13 cellular contexts compared by ENCODE assay signal in genomic region chr11:94928146-94928995, GRCh38. TPM values are rescaled to one million over a fixed set of nuclear protein-coding genes. Genes with fewer than 3 reads are reported as not detected.
DNase-seq lines count a peak whose midpoint lies in the region; ATAC-seq and TF ChIP-seq lines count a peak whose summit lies in the region.
"Had no signal": no experiment of that assay in that cellular context is flagged by ENCODE, and none has a peak within 500 bp of the region (broad histone marks: within the 10 kb centered on the region; RNA-seq: fewer than 3 reads in every experiment).

No MANE protein-coding gene starts in this region.

- TF ChIP-seq POLR2A in tibial nerve (IDR thresholded peaks at IDR 0.05), result no peak

- DNase-seq in activated CD4-positive, alpha-beta T cell treated with anti-CD3 and anti-CD28 coated beads for 36 hours, result no peak
- no peak for DNase-seq in activated CD4-positive, alpha-beta T cell treated with anti-CD3 and anti-CD28 coated beads, Interleukin-2, amount 10 ng/mL, durations not matched to agents 7 days and 5 days
- peak; percentile 23 for DNase-seq in astrocyte of the spinal cord (ENCODE audit: low read depth, low spot score)
- DNase-seq in tibial nerve (ENCODE audit: low spot score in 2 of 2), result no peak
- DNase-seq: 8988T; activated CD4-positive, alpha-beta T cell treated with anti-CD3 and anti-CD28 coated beads for 1 hour; activated T-cell treated with anti-CD3 and anti-CD28 coated beads, Interleukin-2, amount 50 U/mL, for 48 hours; stimulated activated CD4-positive, alpha-beta T cell treated with anti-CD3 and anti-CD28 coated beads, Interleukin-2, amount 100 ng/mL, for 24 hours had no signal

- TF ChIP-seq EP300 in tibial nerve (IDR thresholded peaks at IDR 0.05), result no peak

- H3K36me3 ChIP-seq in mesodermal cell (ENCODE audit: control insufficient read depth, insufficient read depth, low read length) (no peaks in the 10 kb centered on the region), tibial nerve (no peaks in the 10 kb centered on the region)

- H3K27me3 Mint-ChIP-seq in activated CD4-positive, alpha-beta T cell treated with anti-CD3 and anti-CD28 coated beads for 36 hours, result no peaks in the 10 kb centered on the region
- no peaks in the 10 kb centered on the region for H3K27me3 Mint-ChIP-seq in activated CD4-positive, alpha-beta T cell treated with anti-CD3 and anti-CD28 coated beads, Interleukin-2, amount 10 ng/mL, durations not matched to agents 7 days and 5 days

- POLR2A ChIA-PET in activated CD4-positive, alpha-beta T cell treated with anti-CD3 and anti-CD28 coated beads for 36 hours (lab: Charles Lee), result no interaction called here
- POLR2A ChIA-PET in activated CD4-positive, alpha-beta T cell treated with anti-CD3 and anti-CD28 coated beads, Interleukin-2, amount 10 ng/mL, durations not matched to agents 7 days and 5 days (lab: Charles Lee), result no interaction called here

- peak; percentile 38 for ATAC-seq in activated CD4-positive, alpha-beta T cell treated with anti-CD3 and anti-CD28 coated beads for 36 hours
- no peak for ATAC-seq in HG03025 (IDR thresholded peaks at IDR 0.05; ENCODE audit: low FRiP score, unreplicated experiment)
- no peak for ATAC-seq in HG02981 (IDR thresholded peaks at IDR 0.05; ENCODE audit: unreplicated experiment)
- ATAC-seq in GM21447 (IDR thresholded peaks at IDR 0.05; ENCODE audit: unreplicated experiment), result no peak
- ATAC-seq: Panc1 had no signal

- in situ Hi-C loops in astrocyte of the spinal cord (cut with HindIII; ENCODE audit: low sequenced_read_pairs), result no loop called here

- H3K27ac ChIP-seq in mesodermal cell (ENCODE audit: low read depth, low read length, severe bottlenecking) (peak overlapping the region; percentile 86), tibial nerve (peak overlapping the region in 3 of 4 donors; percentile 70 to 79 (median 77))

- intact Hi-C loops in activated CD4-positive, alpha-beta T cell treated with anti-CD3 and anti-CD28 coated beads for 36 hours (cut with DNase I, micrococcal nuclease), result no loop called here

- H3K27ac Mint-ChIP-seq in activated CD4-positive, alpha-beta T cell treated with anti-CD3 and anti-CD28 coated beads for 36 hours, result peak overlapping the region; percentile 9
- no peak overlapping the region for H3K27ac Mint-ChIP-seq in activated CD4-positive, alpha-beta T cell treated with anti-CD3 and anti-CD28 coated beads, Interleukin-2, amount 10 ng/mL, durations not matched to agents 7 days and 5 days

- H3K4me3 Mint-ChIP-seq in activated CD4-positive, alpha-beta T cell treated with anti-CD3 and anti-CD28 coated beads for 36 hours, result no peak overlapping the region
- H3K4me3 Mint-ChIP-seq in activated CD4-positive, alpha-beta T cell treated with anti-CD3 and anti-CD28 coated beads, Interleukin-2, amount 10 ng/mL, durations not matched to agents 7 days and 5 days, result no peak overlapping the region

- H3K27me3 ChIP-seq in tibial nerve, result no peaks in the 10 kb centered on the region

- no peak for TF ChIP-seq CTCF in astrocyte of the spinal cord (IDR thresholded peaks at IDR 0.05; ENCODE audit: low read depth, low read length)
- no peak for TF ChIP-seq CTCF in tibial nerve (IDR thresholded peaks at IDR 0.05)

- peaks cover 14% of the 10 kb centered on the region for H3K36me3 Mint-ChIP-seq in activated CD4-positive, alpha-beta T cell treated with anti-CD3 and anti-CD28 coated beads for 36 hours (ENCODE audit: low read depth)
- H3K36me3 Mint-ChIP-seq in activated CD4-positive, alpha-beta T cell treated with anti-CD3 and anti-CD28 coated beads, Interleukin-2, amount 10 ng/mL, durations not matched to agents 7 days and 5 days (ENCODE audit: low read depth), result peaks cover 15% of the 10 kb centered on the region

- H3K4me1 ChIP-seq in mesodermal cell (ENCODE audit: control insufficient read depth, insufficient read depth, low read length, poor library complexity, severe bottlenecking), result peaks cover 41% of the 10 kb centered on the region
- peaks cover 0 to 50% (median 23%) of the 10 kb centered on the region in 4 donors for H3K4me1 ChIP-seq in tibial nerve

- peaks cover 47% of the 10 kb centered on the region for H3K4me1 Mint-ChIP-seq in activated CD4-positive, alpha-beta T cell treated with anti-CD3 and anti-CD28 coated beads for 36 hours
- peaks cover 44% of the 10 kb centered on the region for H3K4me1 Mint-ChIP-seq in activated CD4-positive, alpha-beta T cell treated with anti-CD3 and anti-CD28 coated beads, Interleukin-2, amount 10 ng/mL, durations not matched to agents 7 days and 5 days

- H3K9me3 ChIP-seq in mesodermal cell (ENCODE audit: control insufficient read depth, low read length), result peaks cover 8% of the 10 kb centered on the region
- no peaks in the 10 kb centered on the region for H3K9me3 ChIP-seq in tibial nerve

- H3K4me3 ChIP-seq in astrocyte of the spinal cord (ENCODE audit: low read depth, low read length) (no peak overlapping the region), mesodermal cell (ENCODE audit: extremely low read depth, insufficient read depth, low read length, poor library complexity, severe bottlenecking) (no peak overlapping the region), tibial nerve (no peak overlapping the region)

- 100% methylated on average over 1 of the region's 1 CpG for WGBS in mesodermal cell (ENCODE audit: insufficient coverage in 2 of 2), 2 experiments
- WGBS in tibial nerve, 2 donors, result 94 to 100% methylated on average over 1 of the region's 1 CpG

- CTCF ChIA-PET in activated CD4-positive, alpha-beta T cell treated with anti-CD3 and anti-CD28 coated beads for 36 hours (lab: Charles Lee), result interaction anchor here (0.8 to 1.2 kb wide), 2 partner anchors 52 kb away, joined by 3 read pairs; no protein-coding TSS in a partner anchor
- CTCF ChIA-PET in activated CD4-positive, alpha-beta T cell treated with anti-CD3 and anti-CD28 coated beads, Interleukin-2, amount 10 ng/mL, durations not matched to agents 7 days and 5 days (lab: Charles Lee), result no interaction called here

- peaks cover 16% of the 10 kb centered on the region for H3K9me3 Mint-ChIP-seq in activated CD4-positive, alpha-beta T cell treated with anti-CD3 and anti-CD28 coated beads for 36 hours (ENCODE audit: low read depth)
- H3K9me3 Mint-ChIP-seq in activated CD4-positive, alpha-beta T cell treated with anti-CD3 and anti-CD28 coated beads, Interleukin-2, amount 10 ng/mL, durations not matched to agents 7 days and 5 days, result peaks cover 22% of the 10 kb centered on the region

RNA-seq across cellular contexts. Expression of gene CWC15, which starts 45.0 kb away (rescaled TPM):
- 10 to 100 TPM; 74.7 to 85.0 TPM for total RNA-seq in activated CD4-positive, alpha-beta T cell treated with anti-CD3 and anti-CD28 coated beads for 36 hours
- 10 to 100 TPM; 73.1 to 77.2 TPM for total RNA-seq in activated CD4-positive, alpha-beta T cell treated with anti-CD3 and anti-CD28 coated beads, Interleukin-2, amount 10 ng/mL, durations not matched to agents 7 days and 5 days
- 107 TPM for polyA plus RNA-seq in mesodermal cell (2013, experiment 1 of 2)
- 110 TPM for polyA plus RNA-seq in mesodermal cell (2013, experiment 2 of 2)
- total RNA-seq in tibial nerve, result 10 to 100 TPM; 29.6 to 54.0 (median 37.9) TPM

RNA-seq across cellular contexts. Expression of gene KDM4D, which starts 45.1 kb away (rescaled TPM):
- 1 to 10 TPM; 1.5 to 1.8 TPM for total RNA-seq in activated CD4-positive, alpha-beta T cell treated with anti-CD3 and anti-CD28 coated beads for 36 hours
- 1 to 10 TPM in 1 of 2 experiments, under 1 TPM in 1; 0.84 to 1.0 TPM for total RNA-seq in activated CD4-positive, alpha-beta T cell treated with anti-CD3 and anti-CD28 coated beads, Interleukin-2, amount 10 ng/mL, durations not matched to agents 7 days and 5 days
- polyA plus RNA-seq in mesodermal cell (2013, experiment 1 of 2), result 2.4 TPM
- polyA plus RNA-seq in mesodermal cell (2013, experiment 2 of 2), result 1.9 TPM
- total RNA-seq in tibial nerve, result 1 to 10 TPM in 3 of 4 donors, under 1 TPM in 1; 0.63 to 4.8 (median 1.3) TPM
